In the genomic region with DNA sequence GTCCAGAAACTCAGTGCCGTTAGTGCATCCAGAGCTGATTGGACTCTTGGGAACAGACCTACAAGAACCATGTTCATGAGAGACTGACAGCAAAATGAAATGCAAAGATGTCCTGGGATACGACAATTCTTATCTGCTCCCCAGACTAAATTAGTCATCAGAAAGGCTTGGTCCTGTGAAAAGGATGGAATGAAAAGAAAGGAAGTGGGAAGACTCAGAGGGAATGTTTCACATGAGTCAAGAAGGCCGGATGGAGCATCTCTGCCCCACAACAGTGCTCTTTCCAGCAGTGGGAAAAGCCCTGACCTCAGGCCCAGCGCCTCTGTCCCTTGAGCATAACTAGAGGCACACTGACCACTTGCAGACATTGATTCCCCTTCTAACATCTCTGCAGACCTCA, we compare ENCODE assay signal across 18 cellular contexts. TPM values are rescaled to one million over a fixed set of nuclear protein-coding genes. Genes with fewer than 3 reads are reported as not detected.
A peak's percentile ranks its signal among the peaks of the same experiment; 100 is the strongest.
DNase-seq lines count a peak whose midpoint lies in the region; ATAC-seq and TF ChIP-seq lines count a peak whose summit lies in the region.
"Had no signal": no experiment of that assay in that cellular context is flagged by ENCODE, and none has a peak within 500 bp of the region (broad histone marks: within the 10 kb centered on the region; RNA-seq: fewer than 3 reads in every experiment).

No MANE protein-coding gene starts in this region.

- H3K9me3 ChIP-seq in vagina, result no peaks in the 10 kb centered on the region
- H3K9me3 ChIP-seq: prostate gland, suprapubic skin had no signal

- H3K27ac ChIP-seq in vagina, result no peak overlapping the region
- H3K27ac ChIP-seq: prostate gland, suprapubic skin had no signal

- H3K27me3 Mint-ChIP-seq in chondrocyte (ENCODE audit: low read depth), result no peaks in the 10 kb centered on the region
- H3K27me3 Mint-ChIP-seq: activated CD4-positive, alpha-beta T cell treated with anti-CD3 and anti-CD28 coated beads, Interleukin-2, amount 10 ng/mL, durations not matched to agents 7 days and 5 days had no signal

- no peak overlapping the region for H3K4me3 ChIP-seq in vagina
- H3K4me3 ChIP-seq: dorsolateral prefrontal cortex, prostate gland, suprapubic skin had no signal

- peak overlapping the region; percentile 77 for H3K27ac Mint-ChIP-seq in chondrocyte (ENCODE audit: unreplicated experiment)
- H3K27ac Mint-ChIP-seq: activated CD4-positive, alpha-beta T cell treated with anti-CD3 and anti-CD28 coated beads, Interleukin-2, amount 10 ng/mL, durations not matched to agents 7 days and 5 days; activated T-cell treated with anti-CD3 and anti-CD28 coated beads, Interleukin-2, amount 50 U/mL, for 72 hours; T-helper 17 cell had no signal

- no peaks in the 10 kb centered on the region for H3K36me3 Mint-ChIP-seq in chondrocyte (ENCODE audit: low read depth)

- H3K36me3 ChIP-seq in vagina, result no peaks in the 10 kb centered on the region
- H3K36me3 ChIP-seq: prostate gland, suprapubic skin had no signal

- H3K4me1 ChIP-seq in vagina, result peaks cover 44% of the 10 kb centered on the region
- H3K4me1 ChIP-seq: prostate gland had no signal

- H3K27me3 ChIP-seq in vagina, result no peaks in the 10 kb centered on the region
- H3K27me3 ChIP-seq: dorsolateral prefrontal cortex, suprapubic skin had no signal

- ATAC-seq in HG03139 (IDR thresholded peaks at IDR 0.05; ENCODE audit: unreplicated experiment), result no peak
- no peak for ATAC-seq in GM19452 (IDR thresholded peaks at IDR 0.05; ENCODE audit: unreplicated experiment)
- ATAC-seq: activated T-cell treated with anti-CD3 and anti-CD28 coated beads, Interleukin-2, amount 50 U/mL, for 72 hours; T-helper 17 cell had no signal

- peaks cover 79% of the 10 kb centered on the region for H3K4me1 Mint-ChIP-seq in chondrocyte (ENCODE audit: low read depth)

- DNase-seq in AG08395 (ENCODE audit: low spot score) (peak; percentile 70), NCI-H226 (peak; percentile 87), chondrocyte (ENCODE audit: low spot score) (no peak), islet precursor cell (peak; percentile 65), NCI-H1694 (lab: John Stamatoyannopoulos, UW) (no peak), vagina (ENCODE audit: extremely low spot score in 2 of 2) (no peak)
- DNase-seq: activated CD4-positive, alpha-beta T cell treated with anti-CD3 and anti-CD28 coated beads, Interleukin-2, amount 10 ng/mL, durations not matched to agents 7 days and 5 days; activated T-cell treated with anti-CD3 and anti-CD28 coated beads, Interleukin-2, amount 50 U/mL, for 72 hours; AML-193; amniotic stem cell; dorsolateral prefrontal cortex; NCI-H1105 treated with DMSO at 0.1 percent for 48 hours; T-helper 17 cell had no signal

- H3K9me3 Mint-ChIP-seq in chondrocyte (ENCODE audit: low read depth), result no peaks in the 10 kb centered on the region
- H3K9me3 Mint-ChIP-seq: activated CD4-positive, alpha-beta T cell treated with anti-CD3 and anti-CD28 coated beads, Interleukin-2, amount 10 ng/mL, durations not matched to agents 7 days and 5 days; activated T-cell treated with anti-CD3 and anti-CD28 coated beads, Interleukin-2, amount 50 U/mL, for 72 hours had no signal

- no peak for TF ChIP-seq CTCF in chondrocyte (IDR thresholded peaks at IDR 0.05)
- no peak for TF ChIP-seq CTCF in vagina (IDR thresholded peaks at IDR 0.05)

- intact Hi-C loops in vagina (cut with DNase I), result no loop called here

- no peak for TF ChIP-seq POLR2A in vagina (IDR thresholded peaks at IDR 0.05)

- H3K4me3 Mint-ChIP-seq in chondrocyte (ENCODE audit: unreplicated experiment), result no peak overlapping the region
- H3K4me3 Mint-ChIP-seq: activated CD4-positive, alpha-beta T cell treated with anti-CD3 and anti-CD28 coated beads, Interleukin-2, amount 10 ng/mL, durations not matched to agents 7 days and 5 days; activated T-cell treated with anti-CD3 and anti-CD28 coated beads, Interleukin-2, amount 50 U/mL, for 72 hours; T-helper 17 cell had no signal

RNA-seq across cellular contexts. Expression of gene UACA, which starts 39.3 kb away (rescaled TPM):
- total RNA-seq in chondrocyte (171 to 275 TPM (median 249 TPM) in 3 replicates), vagina (40.3 TPM)
- total RNA-seq: OCI-LY7 had no signal

RNA-seq across cellular contexts. Expression of gene LARP6, which starts 51.3 kb away (rescaled TPM):
- 79.4 to 138 TPM (median 135 TPM) in 3 replicates for total RNA-seq in chondrocyte
- total RNA-seq in vagina, result 50.6 TPM
- total RNA-seq: activated CD4-positive, alpha-beta T cell treated with anti-CD3 and anti-CD28 coated beads, Interleukin-2, amount 10 ng/mL, durations not matched to agents 7 days and 5 days; OCI-LY7 had no signal

Comparison
In these comparisons a context has a peak if more than half of its experiments do, and no peak if none do; other contexts are left out.
1. DNase-seq: peak in AG08395 (single experiment), NCI-H226 (single experiment) and islet precursor cell (single experiment); none in chondrocyte (single experiment), NCI-H1694 (single experiment) and vagina (0 of 2).